In the genomic region with DNA sequence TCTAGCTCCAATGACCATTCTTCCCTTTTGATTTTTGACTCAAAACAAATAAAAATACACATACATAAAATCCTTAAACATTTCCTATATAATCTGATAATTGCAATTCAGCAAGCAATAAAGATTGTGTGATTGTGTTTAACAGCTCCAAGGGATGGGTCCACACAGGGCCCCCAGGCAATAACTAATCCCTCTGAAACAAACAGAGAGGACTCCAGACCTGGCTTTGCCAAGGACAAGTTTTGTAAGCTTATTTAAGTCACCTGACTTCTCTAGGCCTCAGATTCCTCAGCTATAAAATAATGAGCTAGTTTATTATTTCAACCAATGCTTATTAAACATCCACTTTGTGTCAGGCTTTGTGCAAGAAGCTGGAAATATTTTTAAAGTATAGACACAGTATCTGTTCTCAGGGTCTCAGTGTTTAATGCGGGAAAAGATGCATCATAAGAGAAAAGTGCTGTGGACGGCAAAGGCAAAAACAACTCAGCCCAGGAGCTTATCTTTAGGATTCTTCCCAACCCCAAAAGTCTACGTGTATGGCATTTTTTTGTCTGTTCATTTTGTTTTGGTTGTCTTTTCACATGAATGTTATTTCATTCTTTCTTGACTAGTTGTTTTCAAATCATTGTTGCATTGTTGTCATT, we compare ENCODE assay signal across 20 cellular contexts. TPM values are rescaled to one million over a fixed set of nuclear protein-coding genes. Genes with fewer than 3 reads are reported as not detected.
DNase-seq lines count a peak whose midpoint lies in the region; ATAC-seq, FAIRE-seq and TF ChIP-seq lines count a peak whose summit lies in the region.
"Had no signal": no experiment of that assay in that cellular context is flagged by ENCODE, and none has a peak within 500 bp of the region (broad histone marks: within the 10 kb centered on the region; RNA-seq: fewer than 3 reads in every experiment).

No MANE protein-coding gene starts in this region.

- H3K36me3 ChIP-seq in PC-3 (ENCODE audit: low read depth, low read length) (no peaks in the 10 kb centered on the region), endothelial cell of umbilical vein (ENCODE audit: control insufficient read depth in 2 of 2, extremely low read depth in 1 of 2, insufficient read depth in 2 of 2, low read length in 2 of 2) (no peaks in the 10 kb centered on the region), prostate gland (no peaks in the 10 kb centered on the region), tibial nerve (no peaks in the 10 kb centered on the region)
- H3K36me3 ChIP-seq: BE2C, SJCRH30 had no signal

- no peak overlapping the region for H2AFZ ChIP-seq in PC-3 (ENCODE audit: low read length)
- no peak overlapping the region for H2AFZ ChIP-seq in endothelial cell of umbilical vein (ENCODE audit: low read depth, low read length)

- H3K79me2 ChIP-seq in PC-3 (ENCODE audit: low read length) (no peaks in the 10 kb centered on the region), endothelial cell of umbilical vein (ENCODE audit: control insufficient read depth, insufficient read depth, low read length) (peaks cover 29% of the 10 kb centered on the region)

- POLR2A ChIA-PET in PC-3 (lab: Charles Lee; ENCODE audit: unreplicated experiment) = interaction anchor here (0.6 to 0.7 kb wide), 3 partner anchors 11 to 1120 kb away, joined by 3 to 5 read pairs (median 5); no protein-coding TSS in a partner anchor
- POLR2A ChIA-PET in endothelial cell of umbilical vein (lab: Charles Lee) = interaction anchor here (1.5 kb wide), 1 partner anchor 20 kb away, joined by 5 read pairs; the partner anchor contains the start of gene FZD4

- BruUV-seq in PC-3 (replicated peaks; lab: Mats Ljungman, UMichigan) = no TSS peak
- BruUV-seq in endothelial cell of umbilical vein (replicated peaks; lab: Mats Ljungman, UMichigan) = no TSS peak

- TF ChIP-seq POLR2A in endothelial cell of umbilical vein (IDR thresholded peaks at IDR 0.05; ENCODE audit: low read depth, low read length) = no peak
- no peak for TF ChIP-seq POLR2A in prostate gland (IDR thresholded peaks at IDR 0.05)
- no peak for TF ChIP-seq POLR2A in tibial nerve (IDR thresholded peaks at IDR 0.05)

- peaks cover 68% of the 10 kb centered on the region for H3K4me1 ChIP-seq in PC-3 (ENCODE audit: insufficient read depth, low read length)
- peaks cover 80% of the 10 kb centered on the region for H3K4me1 ChIP-seq in endothelial cell of umbilical vein (ENCODE audit: control insufficient read depth, extremely low read depth, insufficient read depth, low read length)
- H3K4me1 ChIP-seq in prostate gland (replicated peaks) = peaks cover 8% of the 10 kb centered on the region
- H3K4me1 ChIP-seq in tibial nerve = peaks cover 3 to 65% (median 21%) of the 10 kb centered on the region in 4 donors
- H3K4me1 ChIP-seq: BE2C had no signal

- 22% methylated on average over 3 of the region's 3 CpGs for WGBS in prostate gland
- 74 to 86% methylated on average over 3 of the region's 3 CpGs for WGBS in tibial nerve, 2 donors

- H4K20me1 ChIP-seq in PC-3 (ENCODE audit: low read length) (no peaks in the 10 kb centered on the region), endothelial cell of umbilical vein (replicated peaks; ENCODE audit: control insufficient read depth, extremely low read depth, insufficient read depth, low read length) (no peaks in the 10 kb centered on the region)

- intact Hi-C loops in PC-3 (cut with micrococcal nuclease) (loop anchor here (5.0 kb wide), 2 partner anchors 102 to 482 kb away; partner anchors contain the start of gene TMEM135), endothelial cell of umbilical vein (cut with micrococcal nuclease) (loop anchor here (5.0 kb wide), 4 partner anchors 198 to 478 kb away; no protein-coding TSS in a partner anchor), prostate gland (cut with DNase I) (loop anchor here (10.0 kb wide), 1 partner anchor 490 kb away; no protein-coding TSS in a partner anchor)

- CTCF ChIA-PET in PC-3 (lab: Charles Lee) (interaction anchor here (0.8 to 1.2 kb wide), 2 partner anchors 163 to 1080 kb away, joined by 4 to 9 read pairs; no protein-coding TSS in a partner anchor), endothelial cell of umbilical vein (lab: Charles Lee) (interaction anchor here (0.8 to 1.7 kb wide), 9 partner anchors 13 to 486 kb away, joined by 3 to 7 read pairs (median 4); partner anchors contain the start of gene FZD4)

- H3K27me3 ChIP-seq in PC-3 (ENCODE audit: low read length) (no peaks in the 10 kb centered on the region), endothelial cell of umbilical vein (ENCODE audit: control insufficient read depth in 2 of 2, insufficient read depth in 2 of 2, low read length in 2 of 2) (no peaks in the 10 kb centered on the region), prostate gland (replicated peaks; ENCODE audit: insufficient read depth) (no peaks in the 10 kb centered on the region), tibial nerve (no peaks in the 10 kb centered on the region)
- H3K27me3 ChIP-seq: BE2C, SJCRH30 had no signal

- H3K27ac ChIP-seq in C4-2B (peak overlapping the region; percentile 35; the same call in 1 of the 2 replicates), PC-3 (ENCODE audit: low read length) (peak overlapping the region; percentile 62), endothelial cell of umbilical vein (ENCODE audit: insufficient read depth, low read depth, low read length) (peak overlapping the region; percentile 24), prostate gland (peak overlapping the region in 1 of 2 donors; percentile 31), tibial nerve (peak overlapping the region in 2 of 4 donors; percentile 30 to 84)
- H3K27ac ChIP-seq: RWPE1, SJCRH30 had no signal

- TF ChIP-seq CTCF in C4-2B (conservative IDR thresholded peaks at IDR 0.05) (no peak), PC-3 (conservative IDR thresholded peaks at IDR 0.05; ENCODE audit: low read depth, low read length) (no peak), endothelial cell of umbilical vein (IDR thresholded peaks at IDR 0.05; ENCODE audit: extremely low read depth in 1 of 2, insufficient read depth in 1 of 2, low read depth in 1 of 2, low read length in 2 of 2) (no peak), prostate gland (IDR thresholded peaks at IDR 0.05) (no peak), tibial nerve (IDR thresholded peaks at IDR 0.05) (no peak)

- FAIRE-seq in endothelial cell of umbilical vein (lab: Jason Lieb, UNC) = no peak
- FAIRE-seq: HepG2 had no signal

- ATAC-seq in PC-3 (peak; percentile 37), GM19035 (IDR thresholded peaks at IDR 0.05; ENCODE audit: unreplicated experiment) (no peak)
- ATAC-seq: HepG2 had no signal

- peaks cover 5% of the 10 kb centered on the region for H3F3A ChIP-seq in PC-3 (ENCODE audit: low read length, unreplicated experiment)

- H3K9me1 ChIP-seq in endothelial cell of umbilical vein (replicated peaks; ENCODE audit: control insufficient read depth, extremely low read depth, insufficient read depth, low read length) = no peaks in the 10 kb centered on the region

- peak; percentile 57 for DNase-seq in PC-3
- peak; percentile 33 for DNase-seq in endothelial cell of umbilical vein (ENCODE audit: low read depth, low spot score)
- peak; percentile 27 for DNase-seq in prostate gland (ENCODE audit: low spot score)
- no peak for DNase-seq in tibial nerve (ENCODE audit: low spot score in 2 of 2)
- DNase-seq in 8988T = no peak
- no peak for DNase-seq in COLO668 (lab: John Stamatoyannopoulos, UW; ENCODE audit: unreplicated experiment)
- DNase-seq: BE2C; EL; H9; Karpas-422; MV-4-11; NCI-H1436; NCI-H2029 treated with DMSO at 0.1 percent for 48 hours; NCI-H524 treated with DMSO at 0.1 percent for 48 hours; NK-92 treated with Interleukin-12 subunit alpha and Interleukin-12 subunit beta, amount 100 ng/mL, for 24 hours; SJCRH30 had no signal

- H3K4me3 ChIP-seq in PC-3 (ENCODE audit: low read length) (no peak overlapping the region), endothelial cell of umbilical vein (replicated peaks in 1 of 3; ENCODE audit: insufficient read depth in 1 of 3, low read depth in 1 of 3, low read length in 3 of 3) (no peak overlapping the region), prostate gland (no peak overlapping the region), tibial nerve (no peak overlapping the region)
- H3K4me3 ChIP-seq: SJCRH30 had no signal

- peak overlapping the region; percentile 39; the same call in 1 of the 2 replicates for H3K4me2 ChIP-seq in PC-3 (ENCODE audit: low read length)
- H3K4me2 ChIP-seq in endothelial cell of umbilical vein (ENCODE audit: insufficient read depth, low read length) = peak overlapping the region; percentile 21

- H3K9me3 ChIP-seq in PC-3 (ENCODE audit: low read length) (no peaks in the 10 kb centered on the region), endothelial cell of umbilical vein (replicated peaks; ENCODE audit: control insufficient read depth, insufficient read depth, low read length) (no peaks in the 10 kb centered on the region), prostate gland (no peaks in the 10 kb centered on the region), tibial nerve (no peaks in the 10 kb centered on the region)
- H3K9me3 ChIP-seq: BE2C, SJCRH30 had no signal

- dilution Hi-C loops in endothelial cell of umbilical vein (cut with MboI; ENCODE audit: extremely low pct_ligation_motif_present, low sequenced_read_pairs) = no loop called here

- TF ChIP-seq EP300 in tibial nerve (IDR thresholded peaks at IDR 0.05) = no peak

- H3K9ac ChIP-seq in PC-3 (ENCODE audit: low read length) = 0 out of 2 replicates have a peak overlapping the region, but pooled peaks have one; percentile 6
- H3K9ac ChIP-seq in endothelial cell of umbilical vein (replicated peaks; ENCODE audit: extremely low read depth, insufficient read depth, low read length) = no peak overlapping the region

- H3K9me2 ChIP-seq in PC-3 (replicated peaks; ENCODE audit: low read length) = no peaks in the 10 kb centered on the region

TF ChIP-seq in endothelial cell of umbilical vein, 7 proteins besides CTCF, POLR2A, EP300 and RAD21 (continues in another document):
- TF ChIP-seq GATA2 (IDR thresholded peaks at IDR 0.05; ENCODE audit: insufficient read depth, insufficient read length, low read depth, low read length) (no peak), FOS (IDR thresholded peaks at IDR 0.05; ENCODE audit: borderline replicate concordance, insufficient read depth, low read length) (no peak), MYC (IDR thresholded peaks at IDR 0.05; ENCODE audit: low read depth, low read length) (no peak), JUN (IDR thresholded peaks at IDR 0.05; ENCODE audit: borderline replicate concordance, insufficient read depth, insufficient read length, low read depth) (no peak)

RNA-seq across cellular contexts. Expression of gene FZD4, which starts 20.1 kb away (rescaled TPM):
- total RNA-seq in PC-3 (2014; rRNA removed) (17.3 and 17.7 TPM in 2 replicates), endothelial cell of umbilical vein (109 and 112 TPM in 2 replicates), prostate gland (10 to 100 TPM; 34.3 to 38.3 TPM), tibial nerve (100 to 1,000 TPM in 1 of 4 donors, 10 to 100 TPM in 3; 66.8 to 106 (median 80.4) TPM)
- polyA plus RNA-seq in endothelial cell of umbilical vein = 50.4 and 56.6 TPM in 2 replicates
- 49.5 and 50.2 TPM in 2 replicates for polyA plus RNA-seq in endothelial cell of umbilical vein (2011; cell fraction: cytosol; rRNA removed)
- polyA plus RNA-seq in endothelial cell of umbilical vein (2011; cell fraction: nucleus; rRNA removed) = 65.8 and 87.7 TPM in 2 replicates
- 85.1 and 115 TPM in 2 replicates for polyA plus RNA-seq in endothelial cell of umbilical vein (2012)
- polyA minus RNA-seq in endothelial cell of umbilical vein = 141 and 152 TPM in 2 replicates
- 11.5 TPM for polyA minus RNA-seq in endothelial cell of umbilical vein (2011; cell fraction: cytosol; rRNA and poly(A)+ RNA removed)
- 58.9 and 89.5 TPM in 2 replicates for polyA minus RNA-seq in endothelial cell of umbilical vein (2011; cell fraction: nucleus; rRNA and poly(A)+ RNA removed)

Comparison
In these comparisons a context has a peak if more than half of its experiments do, and no peak if none do; other contexts are left out.
1. DNase-seq: peak in PC-3 (single experiment), endothelial cell of umbilical vein (single experiment) and prostate gland (single experiment); none in tibial nerve (0 of 2), 8988T (single experiment) and COLO668 (single experiment).